17 cellular contexts compared by ENCODE assay signal in the genomic region with DNA sequence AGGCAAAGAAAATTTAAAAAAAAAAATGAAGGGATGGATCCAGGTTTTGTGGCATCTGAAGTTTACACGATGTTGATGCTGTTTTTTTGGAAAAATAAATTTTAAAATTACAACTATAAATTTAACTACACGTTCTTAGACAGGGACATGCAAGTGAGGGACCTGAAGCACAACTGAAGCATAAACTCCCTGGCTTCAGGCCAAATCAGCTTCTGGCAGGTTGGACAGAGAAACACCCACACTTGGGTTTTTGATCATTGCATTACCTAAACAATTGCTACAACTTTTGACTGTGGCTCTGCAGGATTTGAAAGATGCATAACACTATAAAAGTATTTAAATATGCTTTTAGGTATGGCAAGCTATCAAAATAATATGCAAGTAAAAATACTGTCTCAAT.
"Had no signal": no experiment of that assay in that cellular context is flagged by ENCODE, and none has a peak within 500 bp of the region (broad histone marks: within the 10 kb centered on the region; RNA-seq: fewer than 3 reads in every experiment).

No MANE protein-coding gene starts in this region.

- H3K27ac ChIP-seq: epithelial cell of prostate, gastrocnemius medialis, left lung, prostate gland, right lobe of liver, spleen, VCaP had no signal

- H3K4me1 ChIP-seq: gastrocnemius medialis, left lung, prostate gland, right lobe of liver, spleen had no signal

- DNase-seq: activated CD4-positive, alpha-beta memory T cell treated with anti-CD3 and anti-CD28 coated beads for 36 hours; activated effector memory CD4-positive, alpha-beta T cell treated with anti-CD3 and anti-CD28 coated beads, Interleukin-2, amount 50 U/mL, for 16 hours; activated T-cell treated with anti-CD3 and anti-CD28 coated beads, Interleukin-2, amount 50 U/mL, for 4 hours; amygdala; effector memory CD8-positive, alpha-beta T cell; gastrocnemius medialis; islet precursor cell; left lung; nucleus accumbens; right lobe of liver; spleen; stimulated activated CD4-positive, alpha-beta T cell treated with anti-CD3 and anti-CD28 coated beads, Interleukin-1b, Interleukin-23, amount 100 ng/mL, for 48 hours; stimulated activated naive B cell treated with anti-CD40 and anti-IgM and Interleukin-4, amounts not matched to agents 10 μg/mL and 1 μg/mL and 100 μg/mL, for 72 hours; trophoblast cell had no signal

- H3K36me3 ChIP-seq: gastrocnemius medialis, left lung, prostate gland, right lobe of liver, spleen had no signal

- H3K9me3 ChIP-seq: gastrocnemius medialis, left lung, prostate gland, right lobe of liver, spleen had no signal

- H3K4me3 ChIP-seq: gastrocnemius medialis, left lung, prostate gland, right lobe of liver, spleen had no signal

- H3K27me3 ChIP-seq: gastrocnemius medialis, left lung, right lobe of liver, spleen had no signal
